8 cellular contexts compared by ENCODE assay signal in genomic region chr2:75646090-75646582, GRCh38. TPM values are rescaled to one million over a fixed set of nuclear protein-coding genes. Genes with fewer than 3 reads are reported as not detected.
DNase-seq lines count a peak whose midpoint lies in the region; ATAC-seq and TF ChIP-seq lines count a peak whose summit lies in the region.

No MANE protein-coding gene starts in this region.

- no peaks in the 10 kb centered on the region for H3K9me2 ChIP-seq in Karpas-422 (replicated peaks; ENCODE audit: insufficient read depth, low read length)

- H3K9ac ChIP-seq in Karpas-422 (ENCODE audit: low read length), result peak overlapping the region; percentile 84
- H3K9ac ChIP-seq in endocrine pancreas (ENCODE audit: control insufficient read depth, insufficient read depth, low read length), result peak overlapping the region; percentile 67

- H3K9me3 ChIP-seq in Karpas-422 (ENCODE audit: low read length) (no peaks in the 10 kb centered on the region), endocrine pancreas (ENCODE audit: control insufficient read depth, low read length) (no peaks in the 10 kb centered on the region)

- H2AFZ ChIP-seq in Karpas-422 (ENCODE audit: low read length), result peak overlapping the region; percentile 97

- DNase-seq in NCI-H82 treated with DMSO at 0.1 percent for 48 hours (lab: John Stamatoyannopoulos, UW; ENCODE audit: unreplicated experiment), result peak; percentile 82
- no peak for DNase-seq in NCI-H82 (lab: John Stamatoyannopoulos, UW)
- DNase-seq in Karpas-422, result peak; percentile 50
- DNase-seq in omental fat pad (ENCODE audit: low spot score), result no peak
- DNase-seq in activated gamma-delta T cell (lab: John Stamatoyannopoulos, UW), result no peak
- DNase-seq in UCSD-AML1 (lab: John Stamatoyannopoulos, UW; ENCODE audit: unreplicated experiment), result no peak
- DNase-seq in NCI-H748 treated with DMSO at 0.1 percent for 48 hours (lab: John Stamatoyannopoulos, UW), result no peak

- H4K20me1 ChIP-seq in Karpas-422 (ENCODE audit: insufficient read depth, low read depth, low read length), result no peaks in the 10 kb centered on the region

- H3K4me1 ChIP-seq in Karpas-422 (ENCODE audit: low read length) (peaks cover 23% of the 10 kb centered on the region), endocrine pancreas (ENCODE audit: control insufficient read depth, insufficient read depth, low read length) (no peaks in the 10 kb centered on the region)

- peaks cover 46% of the 10 kb centered on the region for H3K79me2 ChIP-seq in Karpas-422 (ENCODE audit: low read length)

- TF ChIP-seq CTCF in omental fat pad (IDR thresholded peaks at IDR 0.05), result no peak

- H3K27ac ChIP-seq in Karpas-422 (ENCODE audit: low read length), result no peak overlapping the region

- H3K27me3 ChIP-seq in Karpas-422 (ENCODE audit: low read length) (no peaks in the 10 kb centered on the region), endocrine pancreas (ENCODE audit: control insufficient read depth, insufficient read depth, low read length) (no peaks in the 10 kb centered on the region)

- H3K36me3 ChIP-seq in Karpas-422 (ENCODE audit: insufficient read depth, low read length), result peaks cover 20% of the 10 kb centered on the region
- peaks cover 2% of the 10 kb centered on the region for H3K36me3 ChIP-seq in endocrine pancreas (ENCODE audit: control insufficient read depth, insufficient read depth, low read length)

- peak overlapping the region; percentile 83 for H3K4me3 ChIP-seq in Karpas-422 (ENCODE audit: low read length)
- H3K4me3 ChIP-seq in endocrine pancreas (ENCODE audit: control insufficient read depth, insufficient read depth, low read length), result peak overlapping the region; percentile 85

- peak; percentile 8 for ATAC-seq in omental fat pad (ENCODE audit: low FRiP score)

- peak overlapping the region; percentile 95 for H3K4me2 ChIP-seq in Karpas-422 (ENCODE audit: low read depth, low read length, poor library complexity, severe bottlenecking)

RNA-seq across cellular contexts. Expression of gene MRPL19, which starts 0.4 kb away (rescaled TPM):
- total RNA-seq in Karpas-422 (2014; rRNA removed; shearing (Covaris generic); ENCODE audit: low replicate concordance), result 52.1 and 76.6 TPM in 2 replicates
- total RNA-seq in omental fat pad, result 10 to 100 TPM; 28.2 to 33.7 (median 29.9) TPM

Comparison
In these comparisons a context has a peak if more than half of its experiments do, and no peak if none do; other contexts are left out.
1. DNase-seq: peak in NCI-H82 treated with DMSO at 0.1 percent for 48 hours (single experiment) and Karpas-422 (single experiment); none in NCI-H82 (single experiment), omental fat pad (single experiment), activated gamma-delta T cell (single experiment), UCSD-AML1 (single experiment) and NCI-H748 treated with DMSO at 0.1 percent for 48 hours (single experiment).